Comparison of ENCODE assay signal across 9 cellular contexts in the genomic region with DNA sequence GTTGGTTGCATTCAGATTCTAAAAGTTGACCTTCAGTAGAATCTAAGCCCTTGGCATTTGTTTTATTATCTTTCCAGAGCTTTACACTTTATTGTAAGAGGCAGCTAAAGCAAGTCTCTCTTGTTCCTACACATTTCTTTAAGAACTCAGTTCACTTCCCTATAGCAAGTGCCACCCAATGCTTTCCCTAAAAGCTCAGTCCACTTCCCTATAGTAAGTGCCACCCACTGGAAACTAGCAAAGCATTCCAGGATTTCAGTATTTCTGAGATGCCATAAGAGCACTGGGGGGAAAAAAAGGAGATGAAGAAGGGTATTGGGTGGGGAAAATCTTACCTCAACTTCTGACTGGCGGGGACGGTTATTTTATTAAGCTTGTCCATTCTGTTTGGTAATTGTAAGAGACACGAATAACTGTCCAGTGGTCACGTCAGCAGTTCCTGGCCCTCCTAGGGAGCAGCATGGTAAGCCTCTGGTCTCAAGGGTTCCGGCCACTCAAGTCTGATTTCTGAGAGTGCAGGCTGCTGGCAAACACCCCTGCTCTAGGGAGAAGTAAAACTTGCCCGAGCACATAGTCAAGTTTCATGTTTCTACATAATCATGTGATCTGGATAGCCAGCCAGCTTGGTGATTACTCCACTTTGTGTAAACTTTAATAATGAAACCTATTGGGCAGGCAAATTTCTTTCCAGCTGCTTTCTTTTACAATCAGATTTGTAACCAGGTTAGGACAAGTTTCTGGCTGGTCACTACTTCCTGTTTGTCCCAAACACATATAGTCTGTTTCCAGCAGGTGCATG. TPM values are rescaled to one million over a fixed set of nuclear protein-coding genes. Genes with fewer than 3 reads are reported as not detected.
DNase-seq lines count a peak whose midpoint lies in the region; ATAC-seq and TF ChIP-seq lines count a peak whose summit lies in the region.
"Had no signal": no experiment of that assay in that cellular context is flagged by ENCODE, and none has a peak within 500 bp of the region (broad histone marks: within the 10 kb centered on the region; RNA-seq: fewer than 3 reads in every experiment).

A gene (minus strand): TSS at position 553 of the 799 bp plus-strand sequence. CDS start 171 bp downstream, at position 382.

- H3K4me3 Mint-ChIP-seq in stimulated activated naive CD8-positive, alpha-beta T cell treated with anti-CD3 and anti-CD28 coated beads, Interleukin-15, Interleukin-2, amounts not matched to agents 100 ng/mL and 50 ng/mL, for 24 hours, result peak within 1 kb of the TSS; percentile 77
- H3K4me3 Mint-ChIP-seq in stimulated activated naive CD8-positive, alpha-beta T cell treated with anti-CD3 and anti-CD28 coated beads, Interleukin-15, amount 100 ng/mL, for 72 hours, result peak within 1 kb of the TSS in 1 of 2 donors; percentile 17
- H3K4me3 Mint-ChIP-seq in type B pancreatic cell (peak within 1 kb of the TSS; percentile 97), immature natural killer cell (peak within 1 kb of the TSS in 1 of 5 donors; percentile 64)
- H3K4me3 Mint-ChIP-seq: activated naive CD8-positive, alpha-beta T cell treated with anti-CD3 and anti-CD28 coated beads, Interleukin-2, amount 10 ng/mL, durations not matched to agents 7 days and 5 days had no signal

- TF ChIP-seq CTCF in RWPE1 (conservative IDR thresholded peaks at IDR 0.05; ENCODE audit: low read depth) (no peak), type B pancreatic cell (conservative IDR thresholded peaks at IDR 0.05) (no peak)

- no peak for ATAC-seq in stimulated activated naive CD8-positive, alpha-beta T cell treated with anti-CD3 and anti-CD28 coated beads, Interleukin-15, amount 100 ng/mL, for 72 hours
- peak; percentile 50 for ATAC-seq in HG03060 (IDR thresholded peaks at IDR 0.05; ENCODE audit: low read depth, unreplicated experiment)

- H3K9me3 Mint-ChIP-seq in stimulated activated naive CD8-positive, alpha-beta T cell treated with anti-CD3 and anti-CD28 coated beads, Interleukin-15, Interleukin-2, amounts not matched to agents 100 ng/mL and 50 ng/mL, for 24 hours, result no peaks in the 10 kb centered on the region
- H3K9me3 Mint-ChIP-seq in stimulated activated naive CD8-positive, alpha-beta T cell treated with anti-CD3 and anti-CD28 coated beads, Interleukin-15, amount 100 ng/mL, for 72 hours, result no peaks in the 10 kb centered on the region
- H3K9me3 Mint-ChIP-seq in type B pancreatic cell (peaks cover 8% of the 10 kb centered on the region), immature natural killer cell (peaks cover 0 to 3% (median 0%) of the 10 kb centered on the region in 6 donors)
- H3K9me3 Mint-ChIP-seq: activated naive CD8-positive, alpha-beta T cell treated with anti-CD3 and anti-CD28 coated beads, Interleukin-2, amount 10 ng/mL, durations not matched to agents 7 days and 5 days had no signal

- H3K27ac ChIP-seq in RWPE1, result peak within 1 kb of the TSS; percentile 53
- H3K27ac ChIP-seq in layer of hippocampus (ENCODE audit: low read depth, low read length), result peak within 1 kb of the TSS; percentile 62

- H3K27ac Mint-ChIP-seq in stimulated activated naive CD8-positive, alpha-beta T cell treated with anti-CD3 and anti-CD28 coated beads, Interleukin-15, Interleukin-2, amounts not matched to agents 100 ng/mL and 50 ng/mL, for 24 hours, result peak within 1 kb of the TSS; percentile 84
- H3K27ac Mint-ChIP-seq in stimulated activated naive CD8-positive, alpha-beta T cell treated with anti-CD3 and anti-CD28 coated beads, Interleukin-15, amount 100 ng/mL, for 72 hours, result no peak within 1 kb of the TSS
- H3K27ac Mint-ChIP-seq in type B pancreatic cell, result peak within 1 kb of the TSS; percentile 97
- H3K27ac Mint-ChIP-seq in immature natural killer cell, result no peak within 1 kb of the TSS
- H3K27ac Mint-ChIP-seq: activated naive CD8-positive, alpha-beta T cell treated with anti-CD3 and anti-CD28 coated beads, Interleukin-2, amount 10 ng/mL, durations not matched to agents 7 days and 5 days had no signal

- no peak for DNase-seq in stimulated activated naive CD8-positive, alpha-beta T cell treated with anti-CD3 and anti-CD28 coated beads, Interleukin-15, amount 100 ng/mL, for 72 hours
- DNase-seq in RWPE1 (ENCODE audit: low spot score) (peak; percentile 77), type B pancreatic cell (ENCODE audit: extremely low spot score, unreplicated experiment) (no peak), immature natural killer cell (no peak)
- DNase-seq in activated effector memory CD4-positive, alpha-beta T cell treated with Interleukin-2 at 50 U/mL for 16 hours, result no peak
- DNase-seq: activated naive CD8-positive, alpha-beta T cell treated with anti-CD3 and anti-CD28 coated beads, Interleukin-2, amount 10 ng/mL, durations not matched to agents 7 days and 5 days had no signal

- no peaks in the 10 kb centered on the region for H3K27me3 Mint-ChIP-seq in stimulated activated naive CD8-positive, alpha-beta T cell treated with anti-CD3 and anti-CD28 coated beads, Interleukin-15, Interleukin-2, amounts not matched to agents 100 ng/mL and 50 ng/mL, for 24 hours
- H3K27me3 Mint-ChIP-seq in stimulated activated naive CD8-positive, alpha-beta T cell treated with anti-CD3 and anti-CD28 coated beads, Interleukin-15, amount 100 ng/mL, for 72 hours, result no peaks in the 10 kb centered on the region
- no peaks in the 10 kb centered on the region for H3K27me3 Mint-ChIP-seq in type B pancreatic cell
- peaks cover under 1 to 8% (median 2%) of the 10 kb centered on the region in 3 donors for H3K27me3 Mint-ChIP-seq in immature natural killer cell (ENCODE audit: low read depth in 3 of 3)

- POLR2A ChIA-PET in RWPE1 (lab: Yijun Ruan, JAX; ENCODE audit: low non-redundant PET), result interaction anchor here (0.7 kb wide), 2 partner anchors 41 to 142 kb away, joined by 3 to 4 read pairs; no protein-coding TSS in a partner anchor

- CTCF ChIA-PET in RWPE1 (lab: Yijun Ruan, JAX), result interaction anchor here (0.6 to 1.8 kb wide), 4 partner anchors 10 to 583 kb away, joined by 3 to 14 read pairs (median 6); no protein-coding TSS in a partner anchor

- no peaks in the 10 kb centered on the region for H3K36me3 Mint-ChIP-seq in stimulated activated naive CD8-positive, alpha-beta T cell treated with anti-CD3 and anti-CD28 coated beads, Interleukin-15, Interleukin-2, amounts not matched to agents 100 ng/mL and 50 ng/mL, for 24 hours (ENCODE audit: low read depth)
- peaks cover 13% of the 10 kb centered on the region for H3K36me3 Mint-ChIP-seq in type B pancreatic cell
- peaks cover 0 to 5% (median 0%) of the 10 kb centered on the region in 3 donors for H3K36me3 Mint-ChIP-seq in immature natural killer cell
- H3K36me3 Mint-ChIP-seq: activated naive CD8-positive, alpha-beta T cell treated with anti-CD3 and anti-CD28 coated beads, Interleukin-2, amount 10 ng/mL, durations not matched to agents 7 days and 5 days had no signal

- H3K4me1 Mint-ChIP-seq in stimulated activated naive CD8-positive, alpha-beta T cell treated with anti-CD3 and anti-CD28 coated beads, Interleukin-15, Interleukin-2, amounts not matched to agents 100 ng/mL and 50 ng/mL, for 24 hours (ENCODE audit: low read depth), result peaks cover 10% of the 10 kb centered on the region
- H3K4me1 Mint-ChIP-seq in stimulated activated naive CD8-positive, alpha-beta T cell treated with anti-CD3 and anti-CD28 coated beads, Interleukin-15, amount 100 ng/mL, for 72 hours, result peaks cover 7% of the 10 kb centered on the region
- peaks cover 24% of the 10 kb centered on the region for H3K4me1 Mint-ChIP-seq in type B pancreatic cell (ENCODE audit: unreplicated experiment)
- no peaks in the 10 kb centered on the region for H3K4me1 Mint-ChIP-seq in immature natural killer cell
- H3K4me1 Mint-ChIP-seq: activated naive CD8-positive, alpha-beta T cell treated with anti-CD3 and anti-CD28 coated beads, Interleukin-2, amount 10 ng/mL, durations not matched to agents 7 days and 5 days had no signal

- H3K27me3 ChIP-seq in layer of hippocampus (ENCODE audit: control insufficient read depth, insufficient read depth, low read length), result no peaks in the 10 kb centered on the region

RNA-seq across cellular contexts. Expression of the gene that starts here (rescaled TPM):
- 21.7 and 59.8 TPM in 2 replicates for total RNA-seq in type B pancreatic cell (ENCODE audit: low replicate concordance)
- polyA plus RNA-seq in immature natural killer cell, result under 1 TPM in 2 of 3 donors, not detected in 1; 0.74 to 0.81 TPM

Comparison
In these comparisons a context has a peak if more than half of its experiments do, and no peak if none do; other contexts are left out.
1. H3K27ac Mint-ChIP-seq: peak in stimulated activated naive CD8-positive, alpha-beta T cell treated with anti-CD3 and anti-CD28 coated beads, Interleukin-15, Interleukin-2, amounts not matched to agents 100 ng/mL and 50 ng/mL, for 24 hours (single experiment) and type B pancreatic cell (single experiment); none in stimulated activated naive CD8-positive, alpha-beta T cell treated with anti-CD3 and anti-CD28 coated beads, Interleukin-15, amount 100 ng/mL, for 72 hours (0 of 2) and immature natural killer cell (0 of 6).